In the genomic region with DNA sequence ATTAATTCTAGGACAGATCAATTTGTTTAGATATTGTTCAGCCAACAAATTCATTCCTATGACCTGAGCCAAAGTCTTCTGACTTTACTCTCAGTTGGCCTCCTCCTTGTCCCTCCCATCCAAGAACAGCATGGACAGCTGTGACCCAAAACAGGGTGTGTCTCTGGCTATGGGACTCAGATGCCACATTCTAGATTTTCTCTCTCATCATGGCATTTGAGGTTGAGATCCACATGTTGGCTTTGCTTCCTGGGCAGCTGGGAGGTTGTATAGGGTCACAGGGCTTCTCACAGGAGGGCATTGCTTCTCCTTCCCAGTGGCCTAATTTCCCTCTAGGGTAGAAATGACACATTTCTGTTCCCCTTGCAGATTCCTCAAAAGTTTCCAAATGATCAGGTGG, we compare ENCODE assay signal across 6 cellular contexts. TPM values are rescaled to one million over a fixed set of nuclear protein-coding genes. Genes with fewer than 3 reads are reported as not detected.
"Had no signal": no experiment of that assay in that cellular context is flagged by ENCODE, and none has a peak within 500 bp of the region (broad histone marks: within the 10 kb centered on the region; RNA-seq: fewer than 3 reads in every experiment).

No MANE protein-coding gene starts in this region.

- H3K9ac ChIP-seq: GM23248 had no signal

- H3K27ac ChIP-seq: GM23248 had no signal

- H2AFZ ChIP-seq: GM23248 had no signal

- H3K4me3 ChIP-seq: GM23248 had no signal

- DNase-seq: GM23248, GOT3, H9, HCEC 1CT, IMR-90 had no signal

RNA-seq across cellular contexts. Expression of a gene that starts 22.6 kb away (rescaled TPM):
- polyA plus RNA-seq: GM23248 had no signal

RNA-seq across cellular contexts. Expression of a gene that starts 42.2 kb away (rescaled TPM):
- total RNA-seq: HT-29, IMR-90 had no signal
- polyA plus RNA-seq: GM23248 had no signal
